ENCODE assay signal across 1 cellular context in the genomic region with DNA sequence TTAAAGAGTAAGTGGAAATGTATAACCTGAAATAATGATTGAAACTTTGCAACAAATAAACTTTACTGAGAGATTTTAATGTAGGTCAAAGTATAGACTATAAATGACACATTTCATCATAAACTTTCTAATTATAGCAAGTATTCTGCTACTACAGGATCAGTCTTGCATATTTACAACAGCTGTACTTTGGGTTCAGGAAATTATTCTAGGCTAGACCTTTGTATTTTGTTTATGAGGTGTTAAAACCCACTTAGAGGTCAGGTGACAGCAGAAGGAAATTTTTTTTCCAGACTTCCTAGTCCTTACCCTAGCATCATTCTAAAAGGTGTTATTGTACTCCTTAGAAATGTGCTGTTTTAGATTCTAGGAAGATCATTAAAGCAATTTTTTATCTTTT.
TF ChIP-seq lines count a peak whose summit lies in the region.

No MANE protein-coding gene starts in this region.

TF ChIP-seq in GM23338, 12 proteins besides CTCF, POLR2A, EP300 and RAD21 (continued from another document):
- TF ChIP-seq, protein P1, sequence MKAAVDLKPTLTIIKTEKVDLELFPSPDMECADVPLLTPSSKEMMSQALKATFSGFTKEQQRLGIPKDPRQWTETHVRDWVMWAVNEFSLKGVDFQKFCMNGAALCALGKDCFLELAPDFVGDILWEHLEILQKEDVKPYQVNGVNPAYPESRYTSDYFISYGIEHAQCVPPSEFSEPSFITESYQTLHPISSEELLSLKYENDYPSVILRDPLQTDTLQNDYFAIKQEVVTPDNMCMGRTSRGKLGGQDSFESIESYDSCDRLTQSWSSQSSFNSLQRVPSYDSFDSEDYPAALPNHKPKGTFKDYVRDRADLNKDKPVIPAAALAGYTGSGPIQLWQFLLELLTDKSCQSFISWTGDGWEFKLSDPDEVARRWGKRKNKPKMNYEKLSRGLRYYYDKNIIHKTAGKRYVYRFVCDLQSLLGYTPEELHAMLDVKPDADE (IDR thresholded peaks at IDR 0.05), result no peak
- TF ChIP-seq EZH2phosphoT487 (IDR thresholded peaks at IDR 0.05; ENCODE audit: unreplicated experiment), result no peak
- TF ChIP-seq ZNF114 (CRISPR knock-in tag; IDR thresholded peaks at IDR 0.05), result no peak
- TF ChIP-seq STAT1 (IDR thresholded peaks at IDR 0.05; ENCODE audit: unreplicated experiment), result no peak
- TF ChIP-seq POLR2AphosphoS5 (IDR thresholded peaks at IDR 0.05; ENCODE audit: low read depth), result no peak
- no peak for TF ChIP-seq EZH2 (IDR thresholded peaks at IDR 0.05; ENCODE audit: low read depth, unreplicated experiment)
- TF ChIP-seq, protein P2, sequence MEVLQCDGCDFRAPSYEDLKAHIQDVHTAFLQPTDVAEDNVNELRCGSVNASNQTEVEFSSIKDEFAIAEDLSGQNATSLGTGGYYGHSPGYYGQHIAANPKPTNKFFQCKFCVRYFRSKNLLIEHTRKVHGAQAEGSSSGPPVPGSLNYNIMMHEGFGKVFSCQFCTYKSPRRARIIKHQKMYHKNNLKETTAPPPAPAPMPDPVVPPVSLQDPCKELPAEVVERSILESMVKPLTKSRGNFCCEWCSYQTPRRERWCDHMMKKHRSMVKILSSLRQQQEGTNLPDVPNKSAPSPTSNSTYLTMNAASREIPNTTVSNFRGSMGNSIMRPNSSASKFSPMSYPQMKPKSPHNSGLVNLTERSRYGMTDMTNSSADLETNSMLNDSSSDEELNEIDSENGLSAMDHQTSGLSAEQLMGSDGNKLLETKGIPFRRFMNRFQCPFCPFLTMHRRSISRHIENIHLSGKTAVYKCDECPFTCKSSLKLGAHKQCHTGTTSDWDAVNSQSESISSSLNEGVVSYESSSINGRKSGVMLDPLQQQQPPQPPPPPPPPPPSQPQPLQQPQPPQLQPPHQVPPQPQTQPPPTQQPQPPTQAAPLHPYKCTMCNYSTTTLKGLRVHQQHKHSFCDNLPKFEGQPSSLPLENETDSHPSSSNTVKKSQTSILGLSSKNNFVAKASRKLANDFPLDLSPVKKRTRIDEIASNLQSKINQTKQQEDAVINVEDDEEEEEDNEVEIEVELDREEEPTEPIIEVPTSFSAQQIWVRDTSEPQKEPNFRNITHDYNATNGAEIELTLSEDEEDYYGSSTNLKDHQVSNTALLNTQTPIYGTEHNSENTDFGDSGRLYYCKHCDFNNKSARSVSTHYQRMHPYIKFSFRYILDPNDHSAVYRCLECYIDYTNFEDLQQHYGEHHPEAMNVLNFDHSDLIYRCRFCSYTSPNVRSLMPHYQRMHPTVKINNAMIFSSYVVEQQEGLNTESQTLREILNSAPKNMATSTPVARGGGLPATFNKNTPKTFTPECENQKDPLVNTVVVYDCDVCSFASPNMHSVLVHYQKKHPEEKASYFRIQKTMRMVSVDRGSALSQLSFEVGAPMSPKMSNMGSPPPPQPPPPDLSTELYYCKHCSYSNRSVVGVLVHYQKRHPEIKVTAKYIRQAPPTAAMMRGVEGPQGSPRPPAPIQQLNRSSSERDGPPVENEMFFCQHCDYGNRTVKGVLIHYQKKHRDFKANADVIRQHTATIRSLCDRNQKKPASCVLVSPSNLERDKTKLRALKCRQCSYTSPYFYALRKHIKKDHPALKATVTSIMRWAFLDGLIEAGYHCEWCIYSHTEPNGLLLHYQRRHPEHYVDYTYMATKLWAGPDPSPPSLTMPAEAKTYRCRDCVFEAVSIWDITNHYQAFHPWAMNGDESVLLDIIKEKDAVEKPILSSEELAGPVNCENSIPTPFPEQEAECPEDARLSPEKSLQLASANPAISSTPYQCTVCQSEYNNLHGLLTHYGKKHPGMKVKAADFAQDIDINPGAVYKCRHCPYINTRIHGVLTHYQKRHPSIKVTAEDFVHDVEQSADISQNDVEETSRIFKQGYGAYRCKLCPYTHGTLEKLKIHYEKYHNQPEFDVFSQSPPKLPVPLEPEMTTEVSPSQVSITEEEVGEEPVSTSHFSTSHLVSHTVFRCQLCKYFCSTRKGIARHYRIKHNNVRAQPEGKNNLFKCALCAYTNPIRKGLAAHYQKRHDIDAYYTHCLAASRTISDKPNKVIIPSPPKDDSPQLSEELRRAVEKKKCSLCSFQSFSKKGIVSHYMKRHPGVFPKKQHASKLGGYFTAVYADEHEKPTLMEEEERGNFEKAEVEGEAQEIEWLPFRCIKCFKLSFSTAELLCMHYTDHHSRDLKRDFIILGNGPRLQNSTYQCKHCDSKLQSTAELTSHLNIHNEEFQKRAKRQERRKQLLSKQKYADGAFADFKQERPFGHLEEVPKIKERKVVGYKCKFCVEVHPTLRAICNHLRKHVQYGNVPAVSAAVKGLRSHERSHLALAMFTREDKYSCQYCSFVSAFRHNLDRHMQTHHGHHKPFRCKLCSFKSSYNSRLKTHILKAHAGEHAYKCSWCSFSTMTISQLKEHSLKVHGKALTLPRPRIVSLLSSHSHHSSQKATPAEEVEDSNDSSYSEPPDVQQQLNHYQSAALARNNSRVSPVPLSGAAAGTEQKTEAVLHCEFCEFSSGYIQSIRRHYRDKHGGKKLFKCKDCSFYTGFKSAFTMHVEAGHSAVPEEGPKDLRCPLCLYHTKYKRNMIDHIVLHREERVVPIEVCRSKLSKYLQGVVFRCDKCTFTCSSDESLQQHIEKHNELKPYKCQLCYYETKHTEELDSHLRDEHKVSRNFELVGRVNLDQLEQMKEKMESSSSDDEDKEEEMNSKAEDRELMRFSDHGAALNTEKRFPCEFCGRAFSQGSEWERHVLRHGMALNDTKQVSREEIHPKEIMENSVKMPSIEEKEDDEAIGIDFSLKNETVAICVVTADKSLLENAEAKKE (CRISPR knock-in tag; IDR thresholded peaks at IDR 0.05), result no peak
- TF ChIP-seq, protein P3, sequence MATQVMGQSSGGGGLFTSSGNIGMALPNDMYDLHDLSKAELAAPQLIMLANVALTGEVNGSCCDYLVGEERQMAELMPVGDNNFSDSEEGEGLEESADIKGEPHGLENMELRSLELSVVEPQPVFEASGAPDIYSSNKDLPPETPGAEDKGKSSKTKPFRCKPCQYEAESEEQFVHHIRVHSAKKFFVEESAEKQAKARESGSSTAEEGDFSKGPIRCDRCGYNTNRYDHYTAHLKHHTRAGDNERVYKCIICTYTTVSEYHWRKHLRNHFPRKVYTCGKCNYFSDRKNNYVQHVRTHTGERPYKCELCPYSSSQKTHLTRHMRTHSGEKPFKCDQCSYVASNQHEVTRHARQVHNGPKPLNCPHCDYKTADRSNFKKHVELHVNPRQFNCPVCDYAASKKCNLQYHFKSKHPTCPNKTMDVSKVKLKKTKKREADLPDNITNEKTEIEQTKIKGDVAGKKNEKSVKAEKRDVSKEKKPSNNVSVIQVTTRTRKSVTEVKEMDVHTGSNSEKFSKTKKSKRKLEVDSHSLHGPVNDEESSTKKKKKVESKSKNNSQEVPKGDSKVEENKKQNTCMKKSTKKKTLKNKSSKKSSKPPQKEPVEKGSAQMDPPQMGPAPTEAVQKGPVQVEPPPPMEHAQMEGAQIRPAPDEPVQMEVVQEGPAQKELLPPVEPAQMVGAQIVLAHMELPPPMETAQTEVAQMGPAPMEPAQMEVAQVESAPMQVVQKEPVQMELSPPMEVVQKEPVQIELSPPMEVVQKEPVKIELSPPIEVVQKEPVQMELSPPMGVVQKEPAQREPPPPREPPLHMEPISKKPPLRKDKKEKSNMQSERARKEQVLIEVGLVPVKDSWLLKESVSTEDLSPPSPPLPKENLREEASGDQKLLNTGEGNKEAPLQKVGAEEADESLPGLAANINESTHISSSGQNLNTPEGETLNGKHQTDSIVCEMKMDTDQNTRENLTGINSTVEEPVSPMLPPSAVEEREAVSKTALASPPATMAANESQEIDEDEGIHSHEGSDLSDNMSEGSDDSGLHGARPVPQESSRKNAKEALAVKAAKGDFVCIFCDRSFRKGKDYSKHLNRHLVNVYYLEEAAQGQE (IDR thresholded peaks at IDR 0.05; ENCODE audit: unreplicated experiment), result no peak
- TF ChIP-seq CREB1 (CRISPR knock-in tag; IDR thresholded peaks at IDR 0.05; ENCODE audit: low read depth), result no peak
- no peak for TF ChIP-seq JUNB (IDR thresholded peaks at IDR 0.05; ENCODE audit: unreplicated experiment)
TF ChIP-seq in GM23338: peak in this region for 0.
